ENCODE assay signal across 8 cellular contexts in genomic region chr4:123444298-123444731, GRCh38. TPM values are rescaled to one million over a fixed set of nuclear protein-coding genes. Genes with fewer than 3 reads are reported as not detected.
DNase-seq lines count a peak whose midpoint lies in the region; ATAC-seq and TF ChIP-seq lines count a peak whose summit lies in the region.

No MANE protein-coding gene starts in this region.

- no peak overlapping the region for H3T11ph ChIP-seq in H9 (ENCODE audit: low read length)

- H4K91ac ChIP-seq in H9 (ENCODE audit: insufficient read length, low read depth, low read length), result no peak overlapping the region

- H3K9me3 Mint-ChIP-seq in H9, result no peaks in the 10 kb centered on the region

- H3K4me3 ChIP-seq in Karpas-422 (ENCODE audit: low read length) (no peak overlapping the region), hepatocyte (no peak overlapping the region), skeletal muscle tissue (ENCODE audit: low read length in 3 of 3) (peak overlapping the region in 2 of 3 donors; percentile 5 to 41), MM.1S (ENCODE audit: low read length) (no peak overlapping the region)

- peak overlapping the region; percentile 61 for H3K4me2 ChIP-seq in H9 (ENCODE audit: insufficient read depth, insufficient read length, low read length)
- H3K4me2 ChIP-seq in Karpas-422 (ENCODE audit: low read depth, low read length, poor library complexity, severe bottlenecking), result no peak overlapping the region
- peak overlapping the region; percentile 67 for H3K4me2 ChIP-seq in hepatocyte
- no peak overlapping the region for H3K4me2 ChIP-seq in MM.1S (ENCODE audit: low read depth, low read length)

- H3K36me3 Mint-ChIP-seq in H9 (ENCODE audit: insufficient read depth in 1 of 3, low read depth in 3 of 3), result no peaks in the 10 kb centered on the region

- peak; percentile 85 for ATAC-seq in GM18505 (IDR thresholded peaks at IDR 0.05; ENCODE audit: unreplicated experiment)

- H2BK20ac ChIP-seq in H9 (ENCODE audit: low read depth, low read length, poor library complexity, severe bottlenecking), result no peak overlapping the region

- peaks cover 5% of the 10 kb centered on the region for H3K23me2 ChIP-seq in H9 (ENCODE audit: insufficient read length, low read depth, low read length, poor library complexity, severe bottlenecking)

- H2AK5ac ChIP-seq in H9 (ENCODE audit: insufficient read length, low read length), result no peak overlapping the region

- H2BK12ac ChIP-seq in H9 (ENCODE audit: insufficient read length, low read depth, low read length), result no peak overlapping the region

- no peak overlapping the region for H2BK15ac ChIP-seq in H9 (ENCODE audit: low read depth, low read length)

- peak overlapping the region; percentile 82 to 96 (median 96) for H3K27ac Mint-ChIP-seq in H9

- DNase-seq in H9 (peak; percentile 65), Karpas-422 (no peak), hepatocyte (ENCODE audit: low spot score) (peak; percentile 73), SW 1271 (lab: John Stamatoyannopoulos, UW) (no peak), MM.1S (no peak)
- DNase-seq in activated CD8-positive, alpha-beta memory T cell treated with anti-CD3 and anti-CD28 coated beads, Interleukin-2, amount 50 U/mL, for 4 hours, result peak; percentile 33

- H3K56ac ChIP-seq in H9 (ENCODE audit: insufficient read length, low read depth, low read length), result no peak overlapping the region

- no peaks in the 10 kb centered on the region for H3K9me2 ChIP-seq in Karpas-422 (replicated peaks; ENCODE audit: insufficient read depth, low read length)
- no peaks in the 10 kb centered on the region for H3K9me2 ChIP-seq in hepatocyte (replicated peaks; ENCODE audit: insufficient read depth)
- H3K9me2 ChIP-seq in MM.1S (replicated peaks; ENCODE audit: insufficient read depth, low read length), result no peaks in the 10 kb centered on the region

- H4K5ac ChIP-seq in H9 (ENCODE audit: insufficient read length, low read depth, low read length), result no peak overlapping the region

- H3K79me2 ChIP-seq in H9 (ENCODE audit: insufficient read depth, low read length) (no peaks in the 10 kb centered on the region), Karpas-422 (ENCODE audit: low read length) (no peaks in the 10 kb centered on the region), hepatocyte (no peaks in the 10 kb centered on the region), MM.1S (ENCODE audit: low read length) (no peaks in the 10 kb centered on the region)

- H2BK120ac ChIP-seq in H9 (ENCODE audit: low read depth, low read length, poor library complexity, severe bottlenecking), result no peak overlapping the region

- no peak overlapping the region for H3K4ac ChIP-seq in H9 (ENCODE audit: low read depth, low read length)

- WGBS in H9 (ENCODE audit: extremely low coverage, insufficient read length, low lambda C conversion rate), result no CpG with 5 or more reads among the region's 9 CpGs
- 16% methylated on average over 9 of the region's 9 CpGs for WGBS in hepatocyte (ENCODE audit: low lambda C conversion rate, missing lambda C conversion rate)

- TF ChIP-seq POLR2A in GM18505 (IDR thresholded peaks at IDR 0.05; ENCODE audit: borderline replicate concordance, extremely low read depth, insufficient read depth, insufficient read length), result no peak

- H3K36me3 ChIP-seq in Karpas-422 (ENCODE audit: insufficient read depth, low read length) (no peaks in the 10 kb centered on the region), hepatocyte (replicated peaks; ENCODE audit: insufficient read depth, low read depth) (no peaks in the 10 kb centered on the region), skeletal muscle tissue (ENCODE audit: control insufficient read depth in 3 of 3, insufficient read depth in 3 of 3, low read length in 3 of 3) (no peaks in the 10 kb centered on the region), MM.1S (replicated peaks; ENCODE audit: insufficient read depth, low read length) (no peaks in the 10 kb centered on the region)

- H4K20me1 ChIP-seq in H9 (ENCODE audit: control insufficient read depth, insufficient read depth, insufficient read length) (no peaks in the 10 kb centered on the region), Karpas-422 (ENCODE audit: insufficient read depth, low read depth, low read length) (no peaks in the 10 kb centered on the region), hepatocyte (ENCODE audit: insufficient read depth, poor library complexity, severe bottlenecking) (no peaks in the 10 kb centered on the region), MM.1S (ENCODE audit: insufficient read depth, low read length) (no peaks in the 10 kb centered on the region)

- H3K4me3 Mint-ChIP-seq in H9, result peak overlapping the region; percentile 49 to 71

- H3K27me3 Mint-ChIP-seq in H9 (ENCODE audit: low read depth), result no peaks in the 10 kb centered on the region

- H3K27ac ChIP-seq in H9 (ENCODE audit: insufficient read length, low read depth, low read length) (peak overlapping the region; percentile 44), Karpas-422 (ENCODE audit: low read length) (no peak overlapping the region), hepatocyte (peak overlapping the region; percentile 68), skeletal muscle tissue (ENCODE audit: low read depth, low read length) (peak overlapping the region; percentile 51), MM.1S (ENCODE audit: low read length) (no peak overlapping the region)

- H3K79me1 ChIP-seq in H9 (ENCODE audit: insufficient read depth, low read depth, low read length, poor library complexity, severe bottlenecking), result no peaks in the 10 kb centered on the region

- H3K4me1 ChIP-seq in H9 (ENCODE audit: insufficient read depth, low read length) (peaks cover 5% of the 10 kb centered on the region), Karpas-422 (ENCODE audit: low read length) (peaks cover 2% of the 10 kb centered on the region; the same call in 1 of the 2 replicates), hepatocyte (ENCODE audit: insufficient read depth) (peaks cover 6% of the 10 kb centered on the region), skeletal muscle tissue (ENCODE audit: control insufficient read depth in 3 of 3, insufficient read depth in 3 of 3, low read length in 3 of 3) (peaks cover 6 to 11% (median 6%) of the 10 kb centered on the region in 3 donors), MM.1S (ENCODE audit: low read length) (peaks cover 4% of the 10 kb centered on the region)

- no peak overlapping the region for H3K23ac ChIP-seq in H9 (ENCODE audit: insufficient read length, low read depth, low read length)

- TF ChIP-seq CTCF in H9 (conservative IDR thresholded peaks at IDR 0.05) (no peak), hepatocyte (IDR thresholded peaks at IDR 0.05; ENCODE audit: poor library complexity) (no peak), MM.1S (IDR thresholded peaks at IDR 0.05; ENCODE audit: low read length) (no peak)

- H3F3A ChIP-seq in MM.1S (ENCODE audit: insufficient read depth, low read length), result peaks cover 2% of the 10 kb centered on the region; the same call in 1 of the 2 replicates

- H3K27me3 ChIP-seq in H9 (ENCODE audit: insufficient read depth, low read length) (no peaks in the 10 kb centered on the region), Karpas-422 (ENCODE audit: low read length) (no peaks in the 10 kb centered on the region), hepatocyte (no peaks in the 10 kb centered on the region), skeletal muscle tissue (ENCODE audit: control insufficient read depth in 3 of 3, insufficient read depth in 3 of 3, low read length in 3 of 3) (no peaks in the 10 kb centered on the region), MM.1S (replicated peaks; ENCODE audit: insufficient read depth, low read length) (no peaks in the 10 kb centered on the region)

- peaks cover 29 to 34% of the 10 kb centered on the region in 2 experiments for H3K4me1 Mint-ChIP-seq in H9

- no peak overlapping the region for H2BK5ac ChIP-seq in H9 (ENCODE audit: insufficient read length, low read length)

- no peak overlapping the region for H3K18ac ChIP-seq in H9 (ENCODE audit: insufficient read length, low read depth, low read length)

- no peak overlapping the region for H3K14ac ChIP-seq in H9 (ENCODE audit: insufficient read depth, low read length)

- H3K9me3 ChIP-seq in H9 (ENCODE audit: control insufficient read depth, low read depth, low read length) (no peaks in the 10 kb centered on the region), Karpas-422 (ENCODE audit: low read length) (no peaks in the 10 kb centered on the region), hepatocyte (ENCODE audit: low read depth) (no peaks in the 10 kb centered on the region), skeletal muscle tissue (ENCODE audit: control insufficient read depth in 3 of 3, low read length in 3 of 3) (no peaks in the 10 kb centered on the region), MM.1S (replicated peaks; ENCODE audit: insufficient read depth, low read length) (no peaks in the 10 kb centered on the region)

- peak overlapping the region; percentile 98 for H2AFZ ChIP-seq in H9 (ENCODE audit: low read length)
- peak overlapping the region; percentile 9; the same call in 1 of the 2 replicates for H2AFZ ChIP-seq in Karpas-422 (ENCODE audit: low read length)
- peak overlapping the region; percentile 63 for H2AFZ ChIP-seq in hepatocyte
- no peak overlapping the region for H2AFZ ChIP-seq in MM.1S (ENCODE audit: low read length)

- no peak overlapping the region for H4K8ac ChIP-seq in H9 (replicated peaks; ENCODE audit: insufficient read length, low read depth, low read length)

- H3K9ac ChIP-seq in H9 (ENCODE audit: extremely low read depth, insufficient read length, low read length) (peak overlapping the region; percentile 3), Karpas-422 (ENCODE audit: low read length) (no peak overlapping the region), skeletal muscle tissue (ENCODE audit: low read depth in 1 of 3, low read length in 3 of 3) (peak overlapping the region in 2 of 3 donors; percentile 5 to 35), MM.1S (ENCODE audit: low read length) (no peak overlapping the region)

RNA-seq across cellular contexts. Expression of gene SPRY1, which starts 47.7 kb away (rescaled TPM):
- total RNA-seq in H9 (2021), result 76.3 and 77.6 TPM in 2 replicates
- not detected in 2 replicates for total RNA-seq in Karpas-422 (2014; rRNA removed; shearing (Covaris generic); ENCODE audit: low replicate concordance)
- total RNA-seq in hepatocyte, result 37.7 and 43.9 TPM in 2 replicates
- 36.7 and 40.1 TPM in 2 replicates for polyA plus RNA-seq in hepatocyte
- total RNA-seq in skeletal muscle tissue, result 77.8 TPM

Comparison
In these comparisons a context has a peak if more than half of its experiments do, and no peak if none do; other contexts are left out.
1. DNase-seq: peak in H9 (single experiment), activated CD8-positive, alpha-beta memory T cell treated with anti-CD3 and anti-CD28 coated beads, Interleukin-2, amount 50 U/mL, for 4 hours (single experiment) and hepatocyte (single experiment); none in Karpas-422 (single experiment), SW 1271 (0 of 2) and MM.1S (single experiment).
2. H3K27ac ChIP-seq: peak in H9 (single experiment), hepatocyte (single experiment) and skeletal muscle tissue (single experiment); none in Karpas-422 (single experiment) and MM.1S (single experiment).
3. H3K4me2 ChIP-seq: peak in H9 (single experiment) and hepatocyte (single experiment); none in Karpas-422 (single experiment) and MM.1S (single experiment).
4. H3K9ac ChIP-seq: peak in H9 (single experiment) and skeletal muscle tissue (2 of 3); none in Karpas-422 (single experiment) and MM.1S (single experiment).
5. H3K4me3 ChIP-seq: peak in skeletal muscle tissue (2 of 3); none in Karpas-422 (single experiment), hepatocyte (single experiment) and MM.1S (single experiment).
6. RNA of gene SPRY1, which starts 47.7 kb away (total RNA-seq): 77.8 TPM in skeletal muscle tissue (single experiment), 76.3 to 77.6 TPM in H9 and 37.7 to 43.9 TPM in hepatocyte; not detected in Karpas-422; every median in the first group is over 10 times any median in the second.